In genomic region chr12:75329918-75330826, GRCh38 we compare ENCODE assay signal across 1 cellular context.
A peak's percentile ranks its signal among the peaks of the same experiment; 100 is the strongest.
TF ChIP-seq lines count a peak whose summit lies in the region.

Gene CAPS2, minus strand, starts transcription at chr12:75330324. Its CDS starts 3,826 bp downstream, at chr12:75326498.

TF ChIP-seq in WTC11, 78 proteins besides CTCF, POLR2A, EP300 and RAD21 (continued from another document):
- TF ChIP-seq, protein P1, sequence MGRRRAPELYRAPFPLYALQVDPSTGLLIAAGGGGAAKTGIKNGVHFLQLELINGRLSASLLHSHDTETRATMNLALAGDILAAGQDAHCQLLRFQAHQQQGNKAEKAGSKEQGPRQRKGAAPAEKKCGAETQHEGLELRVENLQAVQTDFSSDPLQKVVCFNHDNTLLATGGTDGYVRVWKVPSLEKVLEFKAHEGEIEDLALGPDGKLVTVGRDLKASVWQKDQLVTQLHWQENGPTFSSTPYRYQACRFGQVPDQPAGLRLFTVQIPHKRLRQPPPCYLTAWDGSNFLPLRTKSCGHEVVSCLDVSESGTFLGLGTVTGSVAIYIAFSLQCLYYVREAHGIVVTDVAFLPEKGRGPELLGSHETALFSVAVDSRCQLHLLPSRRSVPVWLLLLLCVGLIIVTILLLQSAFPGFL (CRISPR knock-in tag; IDR thresholded peaks at IDR 0.05; ENCODE audit: borderline replicate concordance), result no peak
- TF ChIP-seq ZNF263 (CRISPR knock-in tag; IDR thresholded peaks at IDR 0.05; ENCODE audit: low read depth) (no peak), HMGXB4 (CRISPR knock-in tag; IDR thresholded peaks at IDR 0.05) (0 out of 2 replicates have a peak, but pooled peaks have one; percentile 28), IRF1 (CRISPR knock-in tag; IDR thresholded peaks at IDR 0.05) (no peak), JAZF1 (CRISPR knock-in tag; IDR thresholded peaks at IDR 0.05) (no peak), CDX4 (CRISPR knock-in tag; IDR thresholded peaks at IDR 0.05; ENCODE audit: borderline replicate concordance) (no peak), MAX (CRISPR knock-in tag; IDR thresholded peaks at IDR 0.05) (no peak), SMAD3 (CRISPR knock-in tag; IDR thresholded peaks at IDR 0.05; ENCODE audit: borderline replicate concordance) (no peak), SP1 (CRISPR knock-in tag; conservative IDR thresholded peaks at IDR 0.05) (no peak), ELF4 (CRISPR knock-in tag; IDR thresholded peaks at IDR 0.05; ENCODE audit: low read depth) (no peak), EMX1 (CRISPR knock-in tag; IDR thresholded peaks at IDR 0.05) (no peak), NR2C2 (CRISPR knock-in tag; IDR thresholded peaks at IDR 0.05) (no peak), OVOL2 (CRISPR knock-in tag; IDR thresholded peaks at IDR 0.05; ENCODE audit: borderline replicate concordance) (no peak), STAT6 (CRISPR knock-in tag; conservative IDR thresholded peaks at IDR 0.05; ENCODE audit: low read depth) (no peak), TCF7 (CRISPR knock-in tag; IDR thresholded peaks at IDR 0.05; ENCODE audit: low read depth) (no peak), NFYB (CRISPR knock-in tag; conservative IDR thresholded peaks at IDR 0.05; ENCODE audit: low read depth) (no peak), GTF2I (CRISPR knock-in tag; conservative IDR thresholded peaks at IDR 0.05) (no peak), TEAD4 (CRISPR knock-in tag; IDR thresholded peaks at IDR 0.05) (no peak), NR3C1 (CRISPR knock-in tag; conservative IDR thresholded peaks at IDR 0.05; ENCODE audit: low read depth) (peak; percentile 60; the same call in 1 of the 2 replicates), GRHL2 (CRISPR knock-in tag; IDR thresholded peaks at IDR 0.05; ENCODE audit: insufficient replicate concordance, severe bottlenecking) (no peak), AFF4 (CRISPR knock-in tag; IDR thresholded peaks at IDR 0.05; ENCODE audit: borderline replicate concordance) (0 out of 2 replicates have a peak, but pooled peaks have one; percentile 48), FOXK1 (CRISPR knock-in tag; IDR thresholded peaks at IDR 0.05) (no peak; the same call in 1 of the 2 replicates), ESRRA (CRISPR knock-in tag; IDR thresholded peaks at IDR 0.05; ENCODE audit: borderline replicate concordance) (peak; percentile 99)
- TF ChIP-seq, protein P2, sequence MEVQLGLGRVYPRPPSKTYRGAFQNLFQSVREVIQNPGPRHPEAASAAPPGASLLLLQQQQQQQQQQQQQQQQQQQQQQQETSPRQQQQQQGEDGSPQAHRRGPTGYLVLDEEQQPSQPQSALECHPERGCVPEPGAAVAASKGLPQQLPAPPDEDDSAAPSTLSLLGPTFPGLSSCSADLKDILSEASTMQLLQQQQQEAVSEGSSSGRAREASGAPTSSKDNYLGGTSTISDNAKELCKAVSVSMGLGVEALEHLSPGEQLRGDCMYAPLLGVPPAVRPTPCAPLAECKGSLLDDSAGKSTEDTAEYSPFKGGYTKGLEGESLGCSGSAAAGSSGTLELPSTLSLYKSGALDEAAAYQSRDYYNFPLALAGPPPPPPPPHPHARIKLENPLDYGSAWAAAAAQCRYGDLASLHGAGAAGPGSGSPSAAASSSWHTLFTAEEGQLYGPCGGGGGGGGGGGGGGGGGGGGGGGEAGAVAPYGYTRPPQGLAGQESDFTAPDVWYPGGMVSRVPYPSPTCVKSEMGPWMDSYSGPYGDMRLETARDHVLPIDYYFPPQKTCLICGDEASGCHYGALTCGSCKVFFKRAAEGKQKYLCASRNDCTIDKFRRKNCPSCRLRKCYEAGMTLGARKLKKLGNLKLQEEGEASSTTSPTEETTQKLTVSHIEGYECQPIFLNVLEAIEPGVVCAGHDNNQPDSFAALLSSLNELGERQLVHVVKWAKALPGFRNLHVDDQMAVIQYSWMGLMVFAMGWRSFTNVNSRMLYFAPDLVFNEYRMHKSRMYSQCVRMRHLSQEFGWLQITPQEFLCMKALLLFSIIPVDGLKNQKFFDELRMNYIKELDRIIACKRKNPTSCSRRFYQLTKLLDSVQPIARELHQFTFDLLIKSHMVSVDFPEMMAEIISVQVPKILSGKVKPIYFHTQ (CRISPR knock-in tag; IDR thresholded peaks at IDR 0.05), result no peak
- TF ChIP-seq, protein P3, sequence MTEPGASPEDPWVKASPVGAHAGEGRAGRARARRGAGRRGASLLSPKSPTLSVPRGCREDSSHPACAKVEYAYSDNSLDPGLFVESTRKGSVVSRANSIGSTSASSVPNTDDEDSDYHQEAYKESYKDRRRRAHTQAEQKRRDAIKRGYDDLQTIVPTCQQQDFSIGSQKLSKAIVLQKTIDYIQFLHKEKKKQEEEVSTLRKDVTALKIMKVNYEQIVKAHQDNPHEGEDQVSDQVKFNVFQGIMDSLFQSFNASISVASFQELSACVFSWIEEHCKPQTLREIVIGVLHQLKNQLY (CRISPR knock-in tag; IDR thresholded peaks at IDR 0.05), result no peak
- TF ChIP-seq, protein P4, sequence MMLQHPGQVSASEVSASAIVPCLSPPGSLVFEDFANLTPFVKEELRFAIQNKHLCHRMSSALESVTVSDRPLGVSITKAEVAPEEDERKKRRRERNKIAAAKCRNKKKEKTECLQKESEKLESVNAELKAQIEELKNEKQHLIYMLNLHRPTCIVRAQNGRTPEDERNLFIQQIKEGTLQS (CRISPR knock-in tag; conservative IDR thresholded peaks at IDR 0.05), result no peak
- TF ChIP-seq, protein P5, sequence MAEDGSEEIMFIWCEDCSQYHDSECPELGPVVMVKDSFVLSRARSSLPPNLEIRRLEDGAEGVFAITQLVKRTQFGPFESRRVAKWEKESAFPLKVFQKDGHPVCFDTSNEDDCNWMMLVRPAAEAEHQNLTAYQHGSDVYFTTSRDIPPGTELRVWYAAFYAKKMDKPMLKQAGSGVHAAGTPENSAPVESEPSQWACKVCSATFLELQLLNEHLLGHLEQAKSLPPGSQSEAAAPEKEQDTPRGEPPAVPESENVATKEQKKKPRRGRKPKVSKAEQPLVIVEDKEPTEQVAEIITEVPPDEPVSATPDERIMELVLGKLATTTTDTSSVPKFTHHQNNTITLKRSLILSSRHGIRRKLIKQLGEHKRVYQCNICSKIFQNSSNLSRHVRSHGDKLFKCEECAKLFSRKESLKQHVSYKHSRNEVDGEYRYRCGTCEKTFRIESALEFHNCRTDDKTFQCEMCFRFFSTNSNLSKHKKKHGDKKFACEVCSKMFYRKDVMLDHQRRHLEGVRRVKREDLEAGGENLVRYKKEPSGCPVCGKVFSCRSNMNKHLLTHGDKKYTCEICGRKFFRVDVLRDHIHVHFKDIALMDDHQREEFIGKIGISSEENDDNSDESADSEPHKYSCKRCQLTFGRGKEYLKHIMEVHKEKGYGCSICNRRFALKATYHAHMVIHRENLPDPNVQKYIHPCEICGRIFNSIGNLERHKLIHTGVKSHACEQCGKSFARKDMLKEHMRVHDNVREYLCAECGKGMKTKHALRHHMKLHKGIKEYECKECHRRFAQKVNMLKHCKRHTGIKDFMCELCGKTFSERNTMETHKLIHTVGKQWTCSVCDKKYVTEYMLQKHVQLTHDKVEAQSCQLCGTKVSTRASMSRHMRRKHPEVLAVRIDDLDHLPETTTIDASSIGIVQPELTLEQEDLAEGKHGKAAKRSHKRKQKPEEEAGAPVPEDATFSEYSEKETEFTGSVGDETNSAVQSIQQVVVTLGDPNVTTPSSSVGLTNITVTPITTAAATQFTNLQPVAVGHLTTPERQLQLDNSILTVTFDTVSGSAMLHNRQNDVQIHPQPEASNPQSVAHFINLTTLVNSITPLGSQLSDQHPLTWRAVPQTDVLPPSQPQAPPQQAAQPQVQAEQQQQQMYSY (CRISPR knock-in tag; IDR thresholded peaks at IDR 0.05), result peak; percentile 100
- TF ChIP-seq, protein P6, sequence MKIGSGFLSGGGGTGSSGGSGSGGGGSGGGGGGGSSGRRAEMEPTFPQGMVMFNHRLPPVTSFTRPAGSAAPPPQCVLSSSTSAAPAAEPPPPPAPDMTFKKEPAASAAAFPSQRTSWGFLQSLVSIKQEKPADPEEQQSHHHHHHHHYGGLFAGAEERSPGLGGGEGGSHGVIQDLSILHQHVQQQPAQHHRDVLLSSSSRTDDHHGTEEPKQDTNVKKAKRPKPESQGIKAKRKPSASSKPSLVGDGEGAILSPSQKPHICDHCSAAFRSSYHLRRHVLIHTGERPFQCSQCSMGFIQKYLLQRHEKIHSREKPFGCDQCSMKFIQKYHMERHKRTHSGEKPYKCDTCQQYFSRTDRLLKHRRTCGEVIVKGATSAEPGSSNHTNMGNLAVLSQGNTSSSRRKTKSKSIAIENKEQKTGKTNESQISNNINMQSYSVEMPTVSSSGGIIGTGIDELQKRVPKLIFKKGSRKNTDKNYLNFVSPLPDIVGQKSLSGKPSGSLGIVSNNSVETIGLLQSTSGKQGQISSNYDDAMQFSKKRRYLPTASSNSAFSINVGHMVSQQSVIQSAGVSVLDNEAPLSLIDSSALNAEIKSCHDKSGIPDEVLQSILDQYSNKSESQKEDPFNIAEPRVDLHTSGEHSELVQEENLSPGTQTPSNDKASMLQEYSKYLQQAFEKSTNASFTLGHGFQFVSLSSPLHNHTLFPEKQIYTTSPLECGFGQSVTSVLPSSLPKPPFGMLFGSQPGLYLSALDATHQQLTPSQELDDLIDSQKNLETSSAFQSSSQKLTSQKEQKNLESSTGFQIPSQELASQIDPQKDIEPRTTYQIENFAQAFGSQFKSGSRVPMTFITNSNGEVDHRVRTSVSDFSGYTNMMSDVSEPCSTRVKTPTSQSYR (CRISPR knock-in tag; IDR thresholded peaks at IDR 0.05), result no peak
TF ChIP-seq in WTC11: peak in this region for 15.
